1 cellular context compared by ENCODE assay signal in genomic region chr5:112976432-112977309, GRCh38.
TF ChIP-seq lines count a peak whose summit lies in the region.

TSS of gene DCP2 (plus strand) at chr5:112976798. CDS start at chr5:112976934, 136 bp downstream.

TF ChIP-seq in HepG2, 621 proteins besides CTCF, POLR2A, EP300 and RAD21 (continued from another document and continues in another):
- TF ChIP-seq SP1 (IDR thresholded peaks at IDR 0.05), result 0 out of 2 replicates have a peak, but pooled peaks have one; percentile 45
- TF ChIP-seq SP1 (CRISPR knock-in tag; IDR thresholded peaks at IDR 0.05), result peak; percentile 93
- TF ChIP-seq MYNN (CRISPR knock-in tag; IDR thresholded peaks at IDR 0.05; ENCODE audit: low read depth), result no peak
- peak; percentile 85; the same call in 1 of the 2 replicates for TF ChIP-seq ZMAT3 (CRISPR knock-in tag; conservative IDR thresholded peaks at IDR 0.05)
- TF ChIP-seq PRPF4 (IDR thresholded peaks at IDR 0.05; ENCODE audit: low read depth, low read length, poor library complexity, severe bottlenecking), result no peak
- no peak for TF ChIP-seq ZNF552 (CRISPR knock-in tag; IDR thresholded peaks at IDR 0.05; ENCODE audit: borderline replicate concordance)
- TF ChIP-seq ARID5B (CRISPR knock-in tag; IDR thresholded peaks at IDR 0.05), result peak; percentile 19
- no peak for TF ChIP-seq TP53 (CRISPR knock-in tag; conservative IDR thresholded peaks at IDR 0.05)
- TF ChIP-seq TCF12 (IDR thresholded peaks at IDR 0.05), result no peak
- TF ChIP-seq TCF12 (CRISPR knock-in tag; IDR thresholded peaks at IDR 0.05), result no peak
- peak; percentile 68; the same call in 1 of the 2 replicates for TF ChIP-seq ZNF766 (CRISPR knock-in tag; IDR thresholded peaks at IDR 0.05; ENCODE audit: borderline replicate concordance)
- peak; percentile 77 for TF ChIP-seq BCL3 (CRISPR knock-in tag; IDR thresholded peaks at IDR 0.05)
- TF ChIP-seq ZFP36L1 (CRISPR knock-in tag; IDR thresholded peaks at IDR 0.05), result peak; percentile 90
- no peak for TF ChIP-seq PBX2 (CRISPR knock-in tag; IDR thresholded peaks at IDR 0.05)
- TF ChIP-seq DMAP1 (CRISPR knock-in tag; IDR thresholded peaks at IDR 0.05), result peak; percentile 88
- TF ChIP-seq ZBTB25 (CRISPR knock-in tag; IDR thresholded peaks at IDR 0.05), result 0 out of 2 replicates have a peak, but pooled peaks have one; percentile 15
- peak; percentile 76; the same call in 1 of the 2 replicates for TF ChIP-seq MXD1 (CRISPR knock-in tag; IDR thresholded peaks at IDR 0.05)
- TF ChIP-seq AHDC1 (CRISPR knock-in tag; IDR thresholded peaks at IDR 0.05; ENCODE audit: borderline replicate concordance), result no peak; the same call in 1 of the 2 replicates
- TF ChIP-seq ATF3 (CRISPR knock-in tag; IDR thresholded peaks at IDR 0.05), result no peak
- no peak for TF ChIP-seq HNRNPK (IDR thresholded peaks at IDR 0.05; ENCODE audit: low read depth, low read length, poor library complexity, severe bottlenecking)
- TF ChIP-seq ZZZ3 (CRISPR knock-in tag; IDR thresholded peaks at IDR 0.05; ENCODE audit: borderline replicate concordance), result no peak
- no peak for TF ChIP-seq ZKSCAN1 (IDR thresholded peaks at IDR 0.05; ENCODE audit: low read length)
- TF ChIP-seq PCBP1 (IDR thresholded peaks at IDR 0.05; ENCODE audit: borderline replicate concordance, low read depth, low read length), result no peak
- no peak for TF ChIP-seq JUN (CRISPR knock-in tag; IDR thresholded peaks at IDR 0.05)
- 0 out of 2 replicates have a peak, but pooled peaks have one; percentile 55 for TF ChIP-seq ZNF296 (CRISPR knock-in tag; conservative IDR thresholded peaks at IDR 0.05)
- peak; percentile 30; the same call in 1 of the 2 replicates for TF ChIP-seq PITX1 (CRISPR knock-in tag; IDR thresholded peaks at IDR 0.05)
- peak; percentile 50; the same call in 1 of the 2 replicates for TF ChIP-seq ZNF235 (CRISPR knock-in tag; IDR thresholded peaks at IDR 0.05; ENCODE audit: borderline replicate concordance)
- peak; percentile 98 for TF ChIP-seq ZBTB7A (CRISPR knock-in tag; IDR thresholded peaks at IDR 0.05)
- no peak for TF ChIP-seq HNF1A (IDR thresholded peaks at IDR 0.05; ENCODE audit: low read depth)
- TF ChIP-seq HNF1A (CRISPR knock-in tag; IDR thresholded peaks at IDR 0.05; ENCODE audit: borderline replicate concordance), result peak; percentile 63
- no peak; the same call in 1 of the 2 replicates for TF ChIP-seq ZNF275 (CRISPR knock-in tag; IDR thresholded peaks at IDR 0.05; ENCODE audit: borderline replicate concordance)
- peak; percentile 90 for TF ChIP-seq POGZ (CRISPR knock-in tag; IDR thresholded peaks at IDR 0.05)
- TF ChIP-seq CBX2 (IDR thresholded peaks at IDR 0.05; ENCODE audit: low read depth, low read length), result no peak
- no peak for TF ChIP-seq CBX2 (CRISPR knock-in tag; IDR thresholded peaks at IDR 0.05; ENCODE audit: low read depth)
- TF ChIP-seq ZMAT5 (CRISPR knock-in tag; IDR thresholded peaks at IDR 0.05; ENCODE audit: borderline replicate concordance, low read depth), result no peak
- TF ChIP-seq MYC (CRISPR knock-in tag; IDR thresholded peaks at IDR 0.05; ENCODE audit: borderline replicate concordance), result peak; percentile 76
- peak; percentile 62; the same call in 1 of the 2 replicates for TF ChIP-seq ZKSCAN5 (CRISPR knock-in tag; IDR thresholded peaks at IDR 0.05)
- TF ChIP-seq ZNF607 (CRISPR knock-in tag; IDR thresholded peaks at IDR 0.05; ENCODE audit: borderline replicate concordance), result 0 out of 2 replicates have a peak, but pooled peaks have one; percentile 53
- no peak for TF ChIP-seq IRX3 (CRISPR knock-in tag; IDR thresholded peaks at IDR 0.05; ENCODE audit: borderline replicate concordance, low read depth)
